In genomic region chr1:210250998-210251679, GRCh38 we compare ENCODE assay signal across 8 cellular contexts. TPM values are rescaled to one million over a fixed set of nuclear protein-coding genes. Genes with fewer than 3 reads are reported as not detected.
DNase-seq lines count a peak whose midpoint lies in the region; ATAC-seq and TF ChIP-seq lines count a peak whose summit lies in the region.

No MANE protein-coding gene starts in this region.

- H3K9me3 ChIP-seq in BE2C: no peaks in the 10 kb centered on the region
- no peaks in the 10 kb centered on the region for H3K9me3 ChIP-seq in HAP-1
- H3K9me3 ChIP-seq in gastrocnemius medialis: no peaks in the 10 kb centered on the region

- DNase-seq in BE2C: peak; percentile 87
- peak; percentile 60 to 74 for DNase-seq in HAP-1 (ENCODE audit: low spot score in 2 of 2)
- DNase-seq in NCI-H526 (lab: John Stamatoyannopoulos, UW): peak; percentile 51 to 77
- peak; percentile 79 for DNase-seq in astrocyte of the spinal cord (ENCODE audit: low read depth, low spot score)
- DNase-seq in gastrocnemius medialis: no peak
- no peak for DNase-seq in SKM-1 treated with dmso at 0.1 percent for 144 hours (lab: John Stamatoyannopoulos, UW; ENCODE audit: unreplicated experiment)

- in situ Hi-C loops in HAP-1 (cut with MboI; ENCODE audit: low sequenced_read_pairs): no loop called here
- in situ Hi-C loops in astrocyte of the spinal cord (cut with HindIII; ENCODE audit: low sequenced_read_pairs): no loop called here
- in situ Hi-C loops in gastrocnemius medialis (cut with MboI; ENCODE audit: low sequenced_read_pairs in 4 of 4): no loop called here

- H3K36me3 ChIP-seq in BE2C: no peaks in the 10 kb centered on the region
- H3K36me3 ChIP-seq in HAP-1 (replicated peaks): no peaks in the 10 kb centered on the region
- H3K36me3 ChIP-seq in gastrocnemius medialis: no peaks in the 10 kb centered on the region

- intact Hi-C loops in gastrocnemius medialis (cut with DNase I; ENCODE audit: low total_unique reads): no loop called here

- no peaks in the 10 kb centered on the region for H3K27me3 ChIP-seq in BE2C
- peaks cover under 1% of the 10 kb centered on the region; the same call in 1 of the 2 replicates for H3K27me3 ChIP-seq in HAP-1 (ENCODE audit: low read depth)
- H3K27me3 ChIP-seq in gastrocnemius medialis: peaks cover 0 to 17% (median 0%) of the 10 kb centered on the region in 3 donors

- ATAC-seq in gastrocnemius medialis: peak in 1 of 2 donors; percentile 14
- no peak for ATAC-seq in HG03520 (IDR thresholded peaks at IDR 0.05; ENCODE audit: unreplicated experiment)

- H3K4me1 ChIP-seq in BE2C (peaks cover 7% of the 10 kb centered on the region; the same call in 1 of the 2 replicates), HAP-1 (peaks cover 3% of the 10 kb centered on the region; the same call in 1 of the 2 replicates), gastrocnemius medialis (peaks cover 6 to 12% of the 10 kb centered on the region in 2 donors)

- peak overlapping the region; percentile 69 for H3K4me3 ChIP-seq in BE2C (ENCODE audit: low read depth, low read length)
- H3K4me3 ChIP-seq in HAP-1: peak overlapping the region; percentile 25
- H3K4me3 ChIP-seq in astrocyte of the spinal cord (ENCODE audit: low read depth, low read length): peak overlapping the region; percentile 30
- H3K4me3 ChIP-seq in iPS-11a (ENCODE audit: low read depth, low read length): peak overlapping the region; percentile 27
- H3K4me3 ChIP-seq in gastrocnemius medialis: peak overlapping the region; percentile 43 to 59 (median 52)

- no peak for TF ChIP-seq CTCF in BE2C (IDR thresholded peaks at IDR 0.05; ENCODE audit: low read depth, low read length)
- no peak for TF ChIP-seq CTCF in astrocyte of the spinal cord (IDR thresholded peaks at IDR 0.05; ENCODE audit: low read depth, low read length)
- no peak for TF ChIP-seq CTCF in gastrocnemius medialis (IDR thresholded peaks at IDR 0.05 in 4 of 5, conservative IDR thresholded peaks at IDR 0.05 in 1 of 5)

- no peak overlapping the region for H3K27ac ChIP-seq in gastrocnemius medialis

- no peak for TF ChIP-seq POLR2A in gastrocnemius medialis (IDR thresholded peaks at IDR 0.05)

RNA-seq across cellular contexts. Expression of gene SERTAD4, which starts 18.5 kb away (rescaled TPM):
- 4.8 TPM for polyA plus RNA-seq in BE2C (2012; ENCODE audit: insufficient read depth, insufficient read length, low read depth)
- under 1 TPM in 3 of 4 donors, not detected in 1; 0.10 to 0.41 (median 0.16) TPM for total RNA-seq in gastrocnemius medialis

Comparison
In these comparisons a context has a peak if more than half of its experiments do, and no peak if none do; other contexts are left out.
1. DNase-seq: peak in BE2C (single experiment), HAP-1 (2 of 2), NCI-H526 (2 of 2) and astrocyte of the spinal cord (single experiment); none in gastrocnemius medialis (0 of 2) and SKM-1 treated with dmso at 0.1 percent for 144 hours (single experiment).
2. Peak in every context shown above with its lines, with median percentiles within 50 percentile points of each other: H3K4me3 ChIP-seq.